ENCODE assay signal across 10 cellular contexts in the genomic region with DNA sequence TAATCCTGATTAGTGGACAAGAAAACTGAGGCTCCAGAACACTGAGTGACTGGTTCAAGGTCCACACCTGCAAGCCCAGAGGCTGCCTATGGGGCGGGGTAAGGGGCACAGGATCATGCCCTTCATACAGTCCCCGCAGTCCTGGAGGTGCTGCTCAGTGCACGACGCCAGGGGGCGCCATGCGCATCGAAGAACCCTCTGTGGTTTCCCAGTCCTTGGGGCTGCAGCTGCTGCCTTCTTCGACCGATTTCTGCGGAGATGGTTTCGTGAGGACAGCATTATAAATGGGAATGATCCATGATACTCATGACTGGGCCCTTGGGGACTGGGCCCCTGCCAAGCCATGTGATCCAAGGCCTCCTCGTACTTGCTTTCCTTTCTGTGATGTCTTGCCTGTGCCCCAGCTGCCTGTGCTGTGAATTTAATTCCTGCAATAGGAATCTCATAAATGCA. TPM values are rescaled to one million over a fixed set of nuclear protein-coding genes. Genes with fewer than 3 reads are reported as not detected.
DNase-seq lines count a peak whose midpoint lies in the region; ATAC-seq and TF ChIP-seq lines count a peak whose summit lies in the region.
"Had no signal": no experiment of that assay in that cellular context is flagged by ENCODE, and none has a peak within 500 bp of the region (broad histone marks: within the 10 kb centered on the region; RNA-seq: fewer than 3 reads in every experiment).

No MANE protein-coding gene starts in this region.

- H3K36me3 Mint-ChIP-seq in CD8-positive, alpha-beta T cell = no peaks in the 10 kb centered on the region
- no peaks in the 10 kb centered on the region for H3K36me3 Mint-ChIP-seq in natural killer cell
- H3K36me3 Mint-ChIP-seq: IgD-negative memory B cell had no signal

- H3K4me1 ChIP-seq in CD8-positive, alpha-beta T cell (ENCODE audit: insufficient read depth, low read length) = no peaks in the 10 kb centered on the region
- peaks cover 9% of the 10 kb centered on the region for H3K4me1 ChIP-seq in stomach smooth muscle (ENCODE audit: control insufficient read depth, insufficient read depth, low read length)

- intact Hi-C loops in CD8-positive, alpha-beta T cell (cut with DNase I, micrococcal nuclease) = no loop called here
- intact Hi-C loops in natural killer cell (cut with micrococcal nuclease) = no loop called here

- no peak overlapping the region for H3K27ac Mint-ChIP-seq in CD8-positive, alpha-beta T cell
- no peak overlapping the region for H3K27ac Mint-ChIP-seq in natural killer cell
- H3K27ac Mint-ChIP-seq: IgD-negative memory B cell; stimulated activated naive CD8-positive, alpha-beta T cell treated with anti-CD3 and anti-CD28 coated beads, Interleukin-15, Interleukin-2, amounts not matched to agents 100 ng/mL and 50 ng/mL, for 24 hours had no signal

- peak; percentile 40 for ATAC-seq in CD8-positive, alpha-beta T cell
- peak in 2 of 3 donors; percentile 69 to 70 for ATAC-seq in natural killer cell

- POLR2A ChIA-PET in CD8-positive, alpha-beta T cell (lab: Charles Lee) = no interaction called here
- POLR2A ChIA-PET in HEK293T (lab: Yijun Ruan, JAX) = interaction anchor here (0.9 kb wide), 1 partner anchor 34 kb away, joined by 3 read pairs; no protein-coding TSS in a partner anchor

- CTCF ChIA-PET in CD8-positive, alpha-beta T cell (lab: Charles Lee) = interaction anchor here (0.9 kb wide), 1 partner anchor 10 kb away, joined by 3 read pairs; no protein-coding TSS in a partner anchor
- CTCF ChIA-PET in HEK293T (lab: Yijun Ruan, JAX) = interaction anchor here (0.6 to 4.7 kb wide), 13 partner anchors 9 to 124 kb away, joined by 3 to 54 read pairs (median 3); no protein-coding TSS in a partner anchor

- DNase-seq in CD8-positive, alpha-beta T cell = peak in 4 of 7 experiments; percentile 7 to 49 (median 28)
- DNase-seq in HEK293T (ENCODE audit: extremely low spot score) = peak; percentile 83
- peak; percentile 74 for DNase-seq in NCI-H69 (lab: John Stamatoyannopoulos, UW)
- DNase-seq in activated CD8-positive, alpha-beta memory T cell treated with anti-CD3 and anti-CD28 coated beads, Interleukin-2, amount 50 U/mL, for 48 hours = peak; percentile 89
- peak; percentile 86 for DNase-seq in fibroblast of pulmonary artery (ENCODE audit: low read depth)
- peak; percentile 25 for DNase-seq in natural killer cell
- DNase-seq in cortex of kidney (lab: John Stamatoyannopoulos, UW) = no peak

- H3K27me3 ChIP-seq in CD8-positive, alpha-beta T cell (ENCODE audit: insufficient read depth, low read length) = no peaks in the 10 kb centered on the region
- H3K27me3 ChIP-seq in stomach smooth muscle (ENCODE audit: control insufficient read depth in 1 of 2, insufficient read depth in 2 of 2, low read length in 2 of 2) = no peaks in the 10 kb centered on the region

- H3K4me3 Mint-ChIP-seq in CD8-positive, alpha-beta T cell = no peak overlapping the region
- H3K4me3 Mint-ChIP-seq in natural killer cell = no peak overlapping the region
- H3K4me3 Mint-ChIP-seq: stimulated activated naive CD8-positive, alpha-beta T cell treated with anti-CD3 and anti-CD28 coated beads, Interleukin-15, Interleukin-2, amounts not matched to agents 100 ng/mL and 50 ng/mL, for 24 hours had no signal

- H3K4me1 Mint-ChIP-seq in CD8-positive, alpha-beta T cell (ENCODE audit: low read depth) = no peaks in the 10 kb centered on the region
- H3K4me1 Mint-ChIP-seq in natural killer cell = peaks cover 0 to 5% of the 10 kb centered on the region in 2 donors
- H3K4me1 Mint-ChIP-seq: IgD-negative memory B cell had no signal

- H3K9me3 Mint-ChIP-seq in CD8-positive, alpha-beta T cell = peaks cover 4% of the 10 kb centered on the region
- H3K9me3 Mint-ChIP-seq in natural killer cell = no peaks in the 10 kb centered on the region
- H3K9me3 Mint-ChIP-seq: stimulated activated naive CD8-positive, alpha-beta T cell treated with anti-CD3 and anti-CD28 coated beads, Interleukin-15, Interleukin-2, amounts not matched to agents 100 ng/mL and 50 ng/mL, for 24 hours had no signal

- no peak overlapping the region for H3K4me3 ChIP-seq in CD8-positive, alpha-beta T cell (ENCODE audit: low read depth, low read length)
- no peak overlapping the region for H3K4me3 ChIP-seq in fibroblast of pulmonary artery (replicated peaks; ENCODE audit: low read depth, low read length)
- H3K4me3 ChIP-seq in stomach smooth muscle (ENCODE audit: low read length in 2 of 2) = peak overlapping the region in 1 of 2 donors; percentile 44

- no peaks in the 10 kb centered on the region for H3K36me3 ChIP-seq in CD8-positive, alpha-beta T cell (ENCODE audit: insufficient read depth, low read length)
- H3K36me3 ChIP-seq in stomach smooth muscle (ENCODE audit: control insufficient read depth in 2 of 2, insufficient read depth in 2 of 2, low read length in 2 of 2) = no peaks in the 10 kb centered on the region

- no peak overlapping the region for H3K27ac ChIP-seq in CD8-positive, alpha-beta T cell (ENCODE audit: low read depth, low read length)
- peak overlapping the region; percentile 41 for H3K27ac ChIP-seq in stomach smooth muscle (ENCODE audit: low read length)

- H3K9ac ChIP-seq in stomach smooth muscle (ENCODE audit: low read length in 2 of 2) = no peak overlapping the region

- H3K9me3 ChIP-seq in CD8-positive, alpha-beta T cell (ENCODE audit: low read length) = no peaks in the 10 kb centered on the region
- H3K9me3 ChIP-seq in stomach smooth muscle (ENCODE audit: control insufficient read depth in 2 of 2, low read length in 2 of 2) = no peaks in the 10 kb centered on the region

- H3K27me3 Mint-ChIP-seq in CD8-positive, alpha-beta T cell (ENCODE audit: low read depth) = peaks cover 18% of the 10 kb centered on the region
- peaks cover 5 to 10% of the 10 kb centered on the region in 2 donors for H3K27me3 Mint-ChIP-seq in natural killer cell (ENCODE audit: low read depth in 2 of 2)

- TF ChIP-seq CTCF in CD8-positive, alpha-beta T cell (IDR thresholded peaks at IDR 0.05) = peak; percentile 50
- peak; percentile 95 for TF ChIP-seq CTCF in fibroblast of pulmonary artery (IDR thresholded peaks at IDR 0.05; ENCODE audit: low read length, missing control alignments)
- TF ChIP-seq CTCF in natural killer cell (IDR thresholded peaks at IDR 0.05) = peak; percentile 62

TF ChIP-seq in HEK293T, 16 proteins besides CTCF, POLR2A, EP300 and RAD21:
- TF ChIP-seq SUZ12 (IDR thresholded peaks at IDR 0.05) (no peak), ARNT (IDR thresholded peaks at IDR 0.05) (no peak), FOXA1 (IDR thresholded peaks at IDR 0.05) (no peak), NFRKB (IDR thresholded peaks at IDR 0.05) (no peak), TARDBP (IDR thresholded peaks at IDR 0.05) (no peak), ELF4 (IDR thresholded peaks at IDR 0.05) (no peak), FOXK2 (IDR thresholded peaks at IDR 0.05) (no peak), FOXM1 (IDR thresholded peaks at IDR 0.05; ENCODE audit: borderline replicate concordance) (no peak), BHLHE40 (IDR thresholded peaks at IDR 0.05; ENCODE audit: borderline replicate concordance) (no peak), L3MBTL2 (conservative IDR thresholded peaks at IDR 0.05) (no peak), LEF1 (IDR thresholded peaks at IDR 0.05; ENCODE audit: borderline replicate concordance) (no peak), SP1 (IDR thresholded peaks at IDR 0.05) (no peak), ZNF384 (IDR thresholded peaks at IDR 0.05) (no peak)

RNA-seq across cellular contexts. Expression of gene ARHGEF10L, which starts 37.1 kb away (rescaled TPM):
- total RNA-seq in CD8-positive, alpha-beta T cell = not detected
- 1 to 10 TPM in 1 of 3 donors, under 1 TPM in 2; 0.70 to 1.7 (median 0.94) TPM for total RNA-seq in natural killer cell
